Comparison of ENCODE assay signal across 1 cellular context in genomic region chr1:25922633-25923567, GRCh38.
TF ChIP-seq lines count a peak whose summit lies in the region.

No MANE protein-coding gene starts in this region.

TF ChIP-seq in H1, 55 proteins besides CTCF, POLR2A, EP300 and RAD21:
- TF ChIP-seq TBP (IDR thresholded peaks at IDR 0.05; ENCODE audit: low read depth, low read length) (0 out of 2 replicates have a peak, but pooled peaks have one; percentile 7), PHF8 (conservative IDR thresholded peaks at IDR 0.05; ENCODE audit: low read depth, low read length) (peak; percentile 58), KDM5A (IDR thresholded peaks at IDR 0.05; ENCODE audit: low read length) (no peak), BACH1 (IDR thresholded peaks at IDR 0.05; ENCODE audit: low read length) (peak; percentile 63), CEBPB (IDR thresholded peaks at IDR 0.05; ENCODE audit: low read depth, low read length) (no peak), MAX (IDR thresholded peaks at IDR 0.05) (peak; percentile 85; the same call in 1 of the 2 replicates), POLR2AphosphoS5 (IDR thresholded peaks at IDR 0.05; ENCODE audit: low read depth, low read length) (peak; percentile 22; the same call in 1 of the 2 replicates), TAF1 (IDR thresholded peaks at IDR 0.05; ENCODE audit: low read depth, low read length) (0 out of 2 replicates have a peak, but pooled peaks have one; percentile 40), GTF2F1 (IDR thresholded peaks at IDR 0.05; ENCODE audit: borderline replicate concordance, low read depth, low read length) (no peak), ASH2L (IDR thresholded peaks at IDR 0.05; ENCODE audit: low read length) (peak; percentile 83), SP4 (IDR thresholded peaks at IDR 0.05; ENCODE audit: low read length) (no peak), BCL11A (IDR thresholded peaks at IDR 0.05; ENCODE audit: low read depth in 2 of 2, low read length in 2 of 2) (no peak), KDM4A (IDR thresholded peaks at IDR 0.05; ENCODE audit: low read depth, low read length, severe bottlenecking) (peak; percentile 87), RBBP5 (IDR thresholded peaks at IDR 0.05; ENCODE audit: borderline replicate concordance, low read depth, low read length) (peak; percentile 80; the same call in 1 of the 2 replicates), TEAD4 (IDR thresholded peaks at IDR 0.05; ENCODE audit: low read depth, low read length) (no peak), SIN3A (conservative IDR thresholded peaks at IDR 0.05 in 1 of 2, IDR thresholded peaks at IDR 0.05 in 1 of 2; ENCODE audit: low read depth in 1 of 2, low read length in 2 of 2) (peak; percentile 44 to 89; a peak in 1 of 4 replicates), YY1 (IDR thresholded peaks at IDR 0.05; ENCODE audit: low read depth, low read length) (peak; percentile 91), RFX5 (IDR thresholded peaks at IDR 0.05; ENCODE audit: borderline replicate concordance, low read depth, low read length) (no peak), HDAC2 (IDR thresholded peaks at IDR 0.05; ENCODE audit: borderline replicate concordance in 1 of 2, low read depth in 2 of 2, low read length in 2 of 2) (peak in 1 of 2 experiments; percentile 60; a peak in 1 of 4 replicates), SUZ12 (IDR thresholded peaks at IDR 0.05; ENCODE audit: low read length) (peak; percentile 42; the same call in 1 of the 2 replicates), CTBP2 (IDR thresholded peaks at IDR 0.05; ENCODE audit: borderline replicate concordance, insufficient read depth, insufficient read length, low read length) (no peak), E2F6 (IDR thresholded peaks at IDR 0.05) (peak; percentile 62)
